Comparison of ENCODE assay signal across 8 cellular contexts in genomic region chr10:51699475-51700227, GRCh38.
DNase-seq lines count a peak whose midpoint lies in the region; ATAC-seq and FAIRE-seq lines count a peak whose summit lies in the region.

Gene CSTF2T (minus strand): TSS chr10:51699595. CDS start chr10:51699549, 46 bp downstream.

- DNase-seq in GM18507 (ENCODE audit: extremely low spot score, insufficient read length, low read depth) (peak; percentile 25), NCI-H2029 treated with DMSO at 0.1 percent for 48 hours (lab: John Stamatoyannopoulos, UW) (peak; percentile 10), T1000 (lab: John Stamatoyannopoulos, UW) (peak; percentile 88), astrocyte of the hippocampus (ENCODE audit: low read depth, low spot score) (peak; percentile 96), hippocampal formation (lab: John Stamatoyannopoulos, UW) (peak; percentile 90 to 91), retina (peak; percentile 97), cortex of kidney (lab: John Stamatoyannopoulos, UW) (no peak)

- ATAC-seq in HG02981 (IDR thresholded peaks at IDR 0.05; ENCODE audit: unreplicated experiment), result peak; percentile 90

- peak; percentile 93 for FAIRE-seq in GM18507 (lab: Jason Lieb, UNC)
